Comparison of ENCODE assay signal across 3 cellular contexts in the genomic region with DNA sequence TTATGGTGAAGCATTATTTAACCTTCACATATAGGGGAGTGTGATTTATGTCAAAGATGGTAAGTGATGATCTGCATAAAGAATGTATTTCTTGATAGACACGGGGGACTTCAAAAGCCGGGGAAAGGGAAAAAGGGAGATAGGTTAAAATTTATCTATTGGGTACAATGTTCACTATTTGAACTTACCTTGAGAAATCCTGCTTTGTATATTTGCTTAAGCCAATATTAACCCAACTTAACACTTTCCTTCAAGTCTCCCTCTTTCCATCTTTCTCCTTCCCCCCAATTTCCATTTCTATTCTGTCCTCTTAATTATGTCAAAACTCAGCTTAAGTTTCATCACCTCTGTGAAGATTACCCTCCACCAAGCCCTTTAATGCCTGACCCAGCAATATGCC.
TF ChIP-seq lines count a peak whose summit lies in the region.

No MANE protein-coding gene starts in this region.

TF ChIP-seq in WTC11, 78 proteins besides CTCF, POLR2A, EP300 and RAD21:
- TF ChIP-seq ZBTB43 (CRISPR knock-in tag; IDR thresholded peaks at IDR 0.05) (no peak), FOXJ3 (CRISPR knock-in tag; IDR thresholded peaks at IDR 0.05; ENCODE audit: borderline replicate concordance) (no peak), ZBTB21 (CRISPR knock-in tag; IDR thresholded peaks at IDR 0.05; ENCODE audit: borderline replicate concordance) (no peak), ZNF671 (CRISPR knock-in tag; IDR thresholded peaks at IDR 0.05) (no peak), FOXP4 (CRISPR knock-in tag; IDR thresholded peaks at IDR 0.05) (no peak), GTF2I (CRISPR knock-in tag; conservative IDR thresholded peaks at IDR 0.05) (no peak), NR1H2 (CRISPR knock-in tag; IDR thresholded peaks at IDR 0.05) (no peak)

TF ChIP-seq in H1, 55 proteins besides CTCF, POLR2A, EP300 and RAD21 (continued from another document):
- TF ChIP-seq HDAC6 (IDR thresholded peaks at IDR 0.05; ENCODE audit: low read depth, low read length) (no peak), TBP (IDR thresholded peaks at IDR 0.05; ENCODE audit: low read depth, low read length) (no peak), SIRT6 (IDR thresholded peaks at IDR 0.05; ENCODE audit: low read length) (no peak), BRCA1 (IDR thresholded peaks at IDR 0.05; ENCODE audit: low read depth, low read length) (no peak), RBBP5 (IDR thresholded peaks at IDR 0.05; ENCODE audit: borderline replicate concordance, low read depth, low read length) (no peak), MAFK (IDR thresholded peaks at IDR 0.05; ENCODE audit: low read depth, low read length) (no peak), TAF7 (optimal IDR thresholded peaks at IDR 0.05; ENCODE audit: borderline replicate concordance, low read depth, low read length) (no peak), KDM1A (IDR thresholded peaks at IDR 0.05; ENCODE audit: borderline replicate concordance, low read length) (no peak), SRF (IDR thresholded peaks at IDR 0.05; ENCODE audit: low read depth, low read length) (no peak)
- TF ChIP-seq, protein P1, sequence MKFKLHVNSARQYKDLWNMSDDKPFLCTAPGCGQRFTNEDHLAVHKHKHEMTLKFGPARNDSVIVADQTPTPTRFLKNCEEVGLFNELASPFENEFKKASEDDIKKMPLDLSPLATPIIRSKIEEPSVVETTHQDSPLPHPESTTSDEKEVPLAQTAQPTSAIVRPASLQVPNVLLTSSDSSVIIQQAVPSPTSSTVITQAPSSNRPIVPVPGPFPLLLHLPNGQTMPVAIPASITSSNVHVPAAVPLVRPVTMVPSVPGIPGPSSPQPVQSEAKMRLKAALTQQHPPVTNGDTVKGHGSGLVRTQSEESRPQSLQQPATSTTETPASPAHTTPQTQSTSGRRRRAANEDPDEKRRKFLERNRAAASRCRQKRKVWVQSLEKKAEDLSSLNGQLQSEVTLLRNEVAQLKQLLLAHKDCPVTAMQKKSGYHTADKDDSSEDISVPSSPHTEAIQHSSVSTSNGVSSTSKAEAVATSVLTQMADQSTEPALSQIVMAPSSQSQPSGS (IDR thresholded peaks at IDR 0.05; ENCODE audit: low read length) = no peak

TF ChIP-seq in liver, 16 proteins besides CTCF, POLR2A, EP300 and RAD21 (continued from another document):
- peak; percentile 39 for TF ChIP-seq YY1 (IDR thresholded peaks at IDR 0.05)
- TF ChIP-seq, protein P2, sequence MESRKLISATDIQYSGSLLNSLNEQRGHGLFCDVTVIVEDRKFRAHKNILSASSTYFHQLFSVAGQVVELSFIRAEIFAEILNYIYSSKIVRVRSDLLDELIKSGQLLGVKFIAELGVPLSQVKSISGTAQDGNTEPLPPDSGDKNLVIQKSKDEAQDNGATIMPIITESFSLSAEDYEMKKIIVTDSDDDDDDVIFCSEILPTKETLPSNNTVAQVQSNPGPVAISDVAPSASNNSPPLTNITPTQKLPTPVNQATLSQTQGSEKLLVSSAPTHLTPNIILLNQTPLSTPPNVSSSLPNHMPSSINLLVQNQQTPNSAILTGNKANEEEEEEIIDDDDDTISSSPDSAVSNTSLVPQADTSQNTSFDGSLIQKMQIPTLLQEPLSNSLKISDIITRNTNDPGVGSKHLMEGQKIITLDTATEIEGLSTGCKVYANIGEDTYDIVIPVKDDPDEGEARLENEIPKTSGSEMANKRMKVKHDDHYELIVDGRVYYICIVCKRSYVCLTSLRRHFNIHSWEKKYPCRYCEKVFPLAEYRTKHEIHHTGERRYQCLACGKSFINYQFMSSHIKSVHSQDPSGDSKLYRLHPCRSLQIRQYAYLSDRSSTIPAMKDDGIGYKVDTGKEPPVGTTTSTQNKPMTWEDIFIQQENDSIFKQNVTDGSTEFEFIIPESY (IDR thresholded peaks at IDR 0.05) = no peak
- no peak for TF ChIP-seq GABPA (IDR thresholded peaks at IDR 0.05 in 1 of 2, conservative IDR thresholded peaks at IDR 0.05 in 1 of 2)
- TF ChIP-seq, protein P3, sequence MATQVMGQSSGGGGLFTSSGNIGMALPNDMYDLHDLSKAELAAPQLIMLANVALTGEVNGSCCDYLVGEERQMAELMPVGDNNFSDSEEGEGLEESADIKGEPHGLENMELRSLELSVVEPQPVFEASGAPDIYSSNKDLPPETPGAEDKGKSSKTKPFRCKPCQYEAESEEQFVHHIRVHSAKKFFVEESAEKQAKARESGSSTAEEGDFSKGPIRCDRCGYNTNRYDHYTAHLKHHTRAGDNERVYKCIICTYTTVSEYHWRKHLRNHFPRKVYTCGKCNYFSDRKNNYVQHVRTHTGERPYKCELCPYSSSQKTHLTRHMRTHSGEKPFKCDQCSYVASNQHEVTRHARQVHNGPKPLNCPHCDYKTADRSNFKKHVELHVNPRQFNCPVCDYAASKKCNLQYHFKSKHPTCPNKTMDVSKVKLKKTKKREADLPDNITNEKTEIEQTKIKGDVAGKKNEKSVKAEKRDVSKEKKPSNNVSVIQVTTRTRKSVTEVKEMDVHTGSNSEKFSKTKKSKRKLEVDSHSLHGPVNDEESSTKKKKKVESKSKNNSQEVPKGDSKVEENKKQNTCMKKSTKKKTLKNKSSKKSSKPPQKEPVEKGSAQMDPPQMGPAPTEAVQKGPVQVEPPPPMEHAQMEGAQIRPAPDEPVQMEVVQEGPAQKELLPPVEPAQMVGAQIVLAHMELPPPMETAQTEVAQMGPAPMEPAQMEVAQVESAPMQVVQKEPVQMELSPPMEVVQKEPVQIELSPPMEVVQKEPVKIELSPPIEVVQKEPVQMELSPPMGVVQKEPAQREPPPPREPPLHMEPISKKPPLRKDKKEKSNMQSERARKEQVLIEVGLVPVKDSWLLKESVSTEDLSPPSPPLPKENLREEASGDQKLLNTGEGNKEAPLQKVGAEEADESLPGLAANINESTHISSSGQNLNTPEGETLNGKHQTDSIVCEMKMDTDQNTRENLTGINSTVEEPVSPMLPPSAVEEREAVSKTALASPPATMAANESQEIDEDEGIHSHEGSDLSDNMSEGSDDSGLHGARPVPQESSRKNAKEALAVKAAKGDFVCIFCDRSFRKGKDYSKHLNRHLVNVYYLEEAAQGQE (IDR thresholded peaks at IDR 0.05) = no peak
- peak; percentile 51 for TF ChIP-seq SP1 (IDR thresholded peaks at IDR 0.05)
- TF ChIP-seq RXRA (IDR thresholded peaks at IDR 0.05) = peak; percentile 30 to 52
